In genomic region chr15:25245801-25246622, GRCh38 we compare ENCODE assay signal across 20 cellular contexts.
DNase-seq lines count a peak whose midpoint lies in the region; ATAC-seq, FAIRE-seq and TF ChIP-seq lines count a peak whose summit lies in the region.
"Had no signal": no experiment of that assay in that cellular context is flagged by ENCODE, and none has a peak within 500 bp of the region (broad histone marks: within the 10 kb centered on the region; RNA-seq: fewer than 3 reads in every experiment).

No MANE protein-coding gene starts in this region.

- H3K27me3 ChIP-seq in right lobe of liver (no peaks in the 10 kb centered on the region), HepG2 (ENCODE audit: control insufficient read depth in 1 of 2, insufficient read depth in 2 of 2, low read length in 2 of 2) (no peaks in the 10 kb centered on the region), endodermal cell (ENCODE audit: control insufficient read depth, insufficient read depth, low read length, poor library complexity, severe bottlenecking) (no peaks in the 10 kb centered on the region), ovary (no peaks in the 10 kb centered on the region), GM23248 (replicated peaks; ENCODE audit: insufficient read depth) (no peaks in the 10 kb centered on the region)
- H3K27me3 ChIP-seq: SJSA1 had no signal

- no peaks in the 10 kb centered on the region for H3K4me1 Mint-ChIP-seq in endodermal cell
- H3K4me1 Mint-ChIP-seq: activated T-helper 17 cell treated with anti-CD3 and anti-CD28 coated beads, Interleukin-2, amount 50 U/mL, for 72 hours; naive B cell had no signal

- CTCF ChIA-PET in HepG2 (lab: Yijun Ruan, JAX; ENCODE audit: low intra/inter-chr PET ratio, low total read pairs), result no interaction called here

- in situ Hi-C loops in HepG2 (cut with HindIII; ENCODE audit: extremely low pct_ligation_motif_present, low pct_unique_long_range_greater_than_20kb), result no loop called here
- in situ Hi-C loops in GM23248 (cut with MboI), result no loop called here

- H3K9me3 ChIP-seq in right lobe of liver, result no peaks in the 10 kb centered on the region
- peaks cover 96% of the 10 kb centered on the region for H3K9me3 ChIP-seq in HepG2 (ENCODE audit: low read length)
- no peaks in the 10 kb centered on the region for H3K9me3 ChIP-seq in endodermal cell (ENCODE audit: control insufficient read depth, low read length)
- H3K9me3 ChIP-seq in ovary, result peaks cover 0 to 2% of the 10 kb centered on the region in 2 donors
- no peaks in the 10 kb centered on the region for H3K9me3 ChIP-seq in GM23248 (ENCODE audit: low read depth)

- H3K79me2 ChIP-seq in HepG2 (ENCODE audit: insufficient read depth, low read length), result no peaks in the 10 kb centered on the region
- no peaks in the 10 kb centered on the region for H3K79me2 ChIP-seq in GM23248 (ENCODE audit: insufficient read depth)

- H3K4me1 ChIP-seq in right lobe of liver (no peaks in the 10 kb centered on the region), HepG2 (ENCODE audit: insufficient read depth, low read length) (no peaks in the 10 kb centered on the region), endodermal cell (ENCODE audit: control insufficient read depth, insufficient read depth, low read length) (no peaks in the 10 kb centered on the region), ovary (ENCODE audit: insufficient read depth) (no peaks in the 10 kb centered on the region), GM23248 (ENCODE audit: insufficient read depth) (no peaks in the 10 kb centered on the region)
- H3K4me1 ChIP-seq: SJSA1 had no signal

- POLR2A ChIA-PET in HepG2 (lab: Yijun Ruan, JAX), result no interaction called here

- no peak for TF ChIP-seq EP300 in HepG2 (IDR thresholded peaks at IDR 0.05; ENCODE audit: low read depth in 2 of 2, low read length in 2 of 2)
- no peak for TF ChIP-seq EP300 in HepG2 (CRISPR knock-in tag; IDR thresholded peaks at IDR 0.05; ENCODE audit: borderline replicate concordance)
- no peak for TF ChIP-seq EP300 in ovary (IDR thresholded peaks at IDR 0.05)

- H3K9ac ChIP-seq in HepG2 (ENCODE audit: insufficient read depth, low read depth, low read length), result no peak overlapping the region
- no peak overlapping the region for H3K9ac ChIP-seq in endodermal cell (ENCODE audit: extremely low read depth, low read length, poor library complexity, severe bottlenecking)
- H3K9ac ChIP-seq in GM23248, result no peak overlapping the region

- ATAC-seq in right lobe of liver (no peak), HepG2 (no peak), HG02623 (IDR thresholded peaks at IDR 0.05; ENCODE audit: unreplicated experiment) (no peak)
- ATAC-seq: activated CD8-positive, alpha-beta T cell treated with anti-CD3 and anti-CD28 coated beads for 36 hours; activated T-helper 17 cell treated with anti-CD3 and anti-CD28 coated beads, Interleukin-2, amount 50 U/mL, for 72 hours; CD8-positive, alpha-beta T cell; HCT116 had no signal

- H3K27ac ChIP-seq in right lobe of liver, result no peak overlapping the region
- no peak overlapping the region for H3K27ac ChIP-seq in HepG2 (ENCODE audit: extremely low read length, insufficient read depth, low read length)
- no peak overlapping the region for H3K27ac ChIP-seq in endodermal cell (ENCODE audit: low read depth, low read length)
- H3K27ac ChIP-seq in ovary, result no peak overlapping the region
- H3K27ac ChIP-seq in GM23248, result no peak overlapping the region
- H3K27ac ChIP-seq: SJSA1, WERI-Rb-1 had no signal

- TF ChIP-seq CTCF in right lobe of liver (IDR thresholded peaks at IDR 0.05) (no peak), HepG2 (CRISPR knock-in tag; IDR thresholded peaks at IDR 0.05) (no peak), endodermal cell (conservative IDR thresholded peaks at IDR 0.05) (no peak), ovary (IDR thresholded peaks at IDR 0.05) (no peak)

- no peaks in the 10 kb centered on the region for H4K20me1 ChIP-seq in HepG2 (ENCODE audit: insufficient read depth, low read length)
- H4K20me1 ChIP-seq in GM23248 (ENCODE audit: insufficient read depth), result no peaks in the 10 kb centered on the region

- H3K4me3 Mint-ChIP-seq in endodermal cell, result no peak overlapping the region
- H3K4me3 Mint-ChIP-seq: activated CD8-positive, alpha-beta T cell treated with anti-CD3 and anti-CD28 coated beads for 36 hours; activated T-helper 17 cell treated with anti-CD3 and anti-CD28 coated beads, Interleukin-2, amount 50 U/mL, for 72 hours; CD8-positive, alpha-beta T cell had no signal

- H3K36me3 Mint-ChIP-seq in endodermal cell (ENCODE audit: low read depth), result no peaks in the 10 kb centered on the region
- H3K36me3 Mint-ChIP-seq: CD8-positive, alpha-beta T cell; naive B cell had no signal

- peaks cover 79% of the 10 kb centered on the region for H3K9me3 Mint-ChIP-seq in endodermal cell
- H3K9me3 Mint-ChIP-seq: activated T-helper 17 cell treated with anti-CD3 and anti-CD28 coated beads, Interleukin-2, amount 50 U/mL, for 72 hours had no signal

- FAIRE-seq in HepG2 (lab: Jason Lieb, UNC), result no peak
- no peak for FAIRE-seq in H54 (lab: Jason Lieb, UNC)

- H2AFZ ChIP-seq in HepG2 (ENCODE audit: low read length) (no peak overlapping the region), GM23248 (no peak overlapping the region)

- TF ChIP-seq POLR2A in right lobe of liver (IDR thresholded peaks at IDR 0.05) (no peak), HepG2 (IDR thresholded peaks at IDR 0.05; ENCODE audit: insufficient read depth in 1 of 2, low read depth in 2 of 2, low read length in 2 of 2) (no peak), ovary (IDR thresholded peaks at IDR 0.05) (no peak), H54 (IDR thresholded peaks at IDR 0.05; ENCODE audit: low read depth, low read length) (no peak)

- BruUV-seq in HepG2 (replicated peaks; lab: Mats Ljungman, UMichigan), result no TSS peak

- H3K36me3 ChIP-seq in right lobe of liver, result no peaks in the 10 kb centered on the region
- no peaks in the 10 kb centered on the region for H3K36me3 ChIP-seq in HepG2 (replicated peaks in 1 of 2; ENCODE audit: control insufficient read depth in 1 of 2, insufficient read depth in 2 of 2, low read length in 2 of 2)
- no peaks in the 10 kb centered on the region for H3K36me3 ChIP-seq in endodermal cell (ENCODE audit: control insufficient read depth, insufficient read depth, low read length)
- H3K36me3 ChIP-seq in ovary, result no peaks in the 10 kb centered on the region
- no peaks in the 10 kb centered on the region for H3K36me3 ChIP-seq in GM23248 (ENCODE audit: low read depth)
- H3K36me3 ChIP-seq: SJSA1, WERI-Rb-1 had no signal

- H3F3A ChIP-seq in GM23248 (ENCODE audit: insufficient read depth), result no peaks in the 10 kb centered on the region

- DNase-seq in right lobe of liver (peak in 2 of 3 donors; percentile 23 to 27), HepG2 (ENCODE audit: low spot score) (no peak), endodermal cell (peak; percentile 20), ovary (peak in 3 of 5 donors; percentile 5 to 17 (median 9)), DMS 273 (lab: John Stamatoyannopoulos, UW; ENCODE audit: unreplicated experiment) (no peak), H54 (ENCODE audit: insufficient read length, low spot score) (no peak), GM23248 (no peak)
- DNase-seq: activated CD8-positive, alpha-beta T cell treated with anti-CD3 and anti-CD28 coated beads for 36 hours; central memory CD4-positive, alpha-beta T cell; effector memory CD4-positive, alpha-beta T cell; naive B cell; NCI-H1417 treated with DMSO at 0.1 percent for 48 hours; NCI-H2171; NCI-H526 treated with DMSO at 0.1 percent for 48 hours; WERI-Rb-1 had no signal

- 80% methylated on average over 5 of the region's 17 CpGs for WGBS in right lobe of liver (ENCODE audit: insufficient coverage, low coverage, low lambda C conversion rate, missing lambda C conversion rate)
- WGBS in HepG2 (ENCODE audit: low lambda C conversion rate), result 25% methylated on average over 13 of the region's 17 CpGs
- WGBS in endodermal cell (ENCODE audit: insufficient coverage in 1 of 2, insufficient read length in 1 of 2), 2 experiments, result 82 to 86% methylated on average over 8 to 17 of the region's 17 CpGs
- 82 to 84% (median 84%) methylated on average over 17 of the region's 17 CpGs for WGBS in ovary, 3 donors
- 49 to 56% methylated on average over 16 to 17 of the region's 17 CpGs for WGBS in GM23248 (ENCODE audit: low coverage in 1 of 2, low lambda C conversion rate in 2 of 2, missing lambda C conversion rate in 2 of 2), 2 experiments

- no peak overlapping the region for H3K27ac Mint-ChIP-seq in endodermal cell
- H3K27ac Mint-ChIP-seq: activated CD8-positive, alpha-beta T cell treated with anti-CD3 and anti-CD28 coated beads for 36 hours; activated T-helper 17 cell treated with anti-CD3 and anti-CD28 coated beads, Interleukin-2, amount 50 U/mL, for 72 hours; CD8-positive, alpha-beta T cell; naive B cell had no signal

- H3K4me2 ChIP-seq in HepG2 (ENCODE audit: low read depth, low read length), result no peak overlapping the region
- no peak overlapping the region for H3K4me2 ChIP-seq in GM23248 (ENCODE audit: unreplicated experiment)

- intact Hi-C loops in right lobe of liver (cut with DNase I), result no loop called here
- intact Hi-C loops in HepG2 (cut with micrococcal nuclease; ENCODE audit: unreplicated experiment), result no loop called here
- intact Hi-C loops in ovary (cut with DNase I), result no loop called here

- H3K4me3 ChIP-seq in right lobe of liver (no peak overlapping the region), HepG2 (replicated peaks in 1 of 3; ENCODE audit: insufficient read depth in 1 of 3, low read depth in 2 of 3, low read length in 3 of 3) (no peak overlapping the region), endodermal cell (ENCODE audit: low read length) (no peak overlapping the region), ovary (no peak overlapping the region), GM23248 (no peak overlapping the region)
- H3K4me3 ChIP-seq: SJSA1 had no signal

- H3K9me2 ChIP-seq in GM23248 (ENCODE audit: insufficient read depth), result no peaks in the 10 kb centered on the region

- no peaks in the 10 kb centered on the region for H3K27me3 Mint-ChIP-seq in endodermal cell (ENCODE audit: insufficient read depth)
- H3K27me3 Mint-ChIP-seq: activated CD8-positive, alpha-beta T cell treated with anti-CD3 and anti-CD28 coated beads for 36 hours; activated T-helper 17 cell treated with anti-CD3 and anti-CD28 coated beads, Interleukin-2, amount 50 U/mL, for 72 hours; naive B cell had no signal

- TF ChIP-seq RAD21 in HepG2 (CRISPR knock-in tag; IDR thresholded peaks at IDR 0.05), result no peak

TF ChIP-seq in HepG2, 621 proteins besides CTCF, POLR2A, EP300 and RAD21 (continues in another document):
- TF ChIP-seq SKI (IDR thresholded peaks at IDR 0.05; ENCODE audit: partially characterized antibody), result no peak

Comparison
In these comparisons a context has a peak if more than half of its experiments do, and no peak if none do; other contexts are left out.
1. DNase-seq: peak in right lobe of liver (2 of 3), endodermal cell (single experiment) and ovary (3 of 5); none in HepG2 (single experiment), DMS 273 (single experiment), H54 (single experiment) and GM23248 (single experiment).